Comparison of ENCODE assay signal across 14 cellular contexts in genomic region chr12:79975143-79975542, GRCh38.
"Had no signal": no experiment of that assay in that cellular context is flagged by ENCODE, and none has a peak within 500 bp of the region (broad histone marks: within the 10 kb centered on the region; RNA-seq: fewer than 3 reads in every experiment).

No MANE protein-coding gene starts in this region.

- H3K27ac ChIP-seq: RWPE1 had no signal

- ATAC-seq: Panc1, PC-3 had no signal

- DNase-seq: KBM-7; NCI-H1092; NCI-H1105 treated with DMSO at 0.1 percent for 48 hours; NCI-H1417 treated with DMSO at 0.1 percent for 48 hours; NCI-H2107; NCI-H2227 treated with DMSO at 0.1 percent for 48 hours; NCI-H524; NCI-H526 treated with DMSO at 0.1 percent for 48 hours; NCI-H774; NK-92 treated with Interleukin-12 subunit alpha and Interleukin-12 subunit beta, amount 100 ng/mL, for 24 hours; PC-3; SHP77 had no signal
